12 cellular contexts compared by ENCODE assay signal in the genomic region with DNA sequence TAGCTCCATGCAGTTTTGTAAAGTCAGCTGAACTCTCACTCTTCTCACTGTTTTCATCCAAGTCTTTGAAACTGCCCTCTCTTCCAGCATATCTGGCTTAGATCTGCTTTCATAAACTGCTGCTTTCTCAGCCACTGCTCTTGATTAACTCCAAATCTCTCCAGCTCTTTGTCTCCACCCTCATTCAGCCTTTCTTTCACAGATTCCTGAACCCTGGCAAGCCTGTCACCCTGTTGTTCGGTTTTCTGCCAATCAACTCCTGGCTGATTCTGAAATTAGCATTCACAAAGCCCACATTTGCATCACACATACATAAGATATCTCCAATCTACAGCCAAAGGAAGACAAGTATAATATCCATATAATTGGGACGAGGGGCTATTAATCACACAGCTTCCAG.
"Had no signal": no experiment of that assay in that cellular context is flagged by ENCODE, and none has a peak within 500 bp of the region (broad histone marks: within the 10 kb centered on the region; RNA-seq: fewer than 3 reads in every experiment).

No MANE protein-coding gene starts in this region.

- H3K27ac ChIP-seq: foreskin keratinocyte, spleen, tibial nerve had no signal

- H3K36me3 ChIP-seq: spleen, tibial nerve had no signal

- H3K27me3 ChIP-seq: foreskin keratinocyte, spleen, tibial nerve had no signal

- H3K9me3 ChIP-seq: tibial nerve had no signal

- DNase-seq: activated B cell treated with CpG ODN at 0.5 μM for 24 hours; activated CD4-positive, alpha-beta T cell treated with anti-CD3 and anti-CD28 coated beads, Interleukin-2, amount 10 ng/mL, durations not matched to agents 24 days and 14 days; activated naive CD4-positive, alpha-beta T cell; activated naive CD8-positive, alpha-beta T cell treated with anti-CD3 and anti-CD28 coated beads, Interleukin-2, amount 50 U/mL, for 24 hours; foreskin keratinocyte; kidney glomerular epithelial cell; midbrain; spleen; stimulated activated CD4-positive, alpha-beta T cell treated with anti-CD3 and anti-CD28 coated beads, Interleukin-1b, Interleukin-23, amount 100 ng/mL, for 48 hours; stimulated activated naive B cell treated with anti-CD40 and anti-IgM and Interleukin-4, amounts not matched to agents 10 μg/mL and 1 μg/mL and 100 μg/mL, for 72 hours had no signal

- H3K4me3 ChIP-seq: spleen, tibial nerve had no signal

- H3K4me1 ChIP-seq: foreskin keratinocyte, spleen had no signal

- ATAC-seq: activated naive CD8-positive, alpha-beta T cell treated with anti-CD3 and anti-CD28 coated beads, Interleukin-2, amount 50 U/mL, for 24 hours; foreskin keratinocyte; sciatic nerve; stimulated activated naive B cell treated with anti-CD40 and anti-IgM and Interleukin-4, amounts not matched to agents 10 μg/mL and 1 μg/mL and 100 μg/mL, for 72 hours had no signal
